ENCODE assay signal across 1 cellular context in genomic region chr7:155810607-155811559, GRCh38.
TF ChIP-seq lines count a peak whose summit lies in the region.

No MANE protein-coding gene starts in this region.

TF ChIP-seq in neural cell, 6 proteins besides CTCF, POLR2A, EP300 and RAD21 (continued from another document):
- TF ChIP-seq, protein P1, sequence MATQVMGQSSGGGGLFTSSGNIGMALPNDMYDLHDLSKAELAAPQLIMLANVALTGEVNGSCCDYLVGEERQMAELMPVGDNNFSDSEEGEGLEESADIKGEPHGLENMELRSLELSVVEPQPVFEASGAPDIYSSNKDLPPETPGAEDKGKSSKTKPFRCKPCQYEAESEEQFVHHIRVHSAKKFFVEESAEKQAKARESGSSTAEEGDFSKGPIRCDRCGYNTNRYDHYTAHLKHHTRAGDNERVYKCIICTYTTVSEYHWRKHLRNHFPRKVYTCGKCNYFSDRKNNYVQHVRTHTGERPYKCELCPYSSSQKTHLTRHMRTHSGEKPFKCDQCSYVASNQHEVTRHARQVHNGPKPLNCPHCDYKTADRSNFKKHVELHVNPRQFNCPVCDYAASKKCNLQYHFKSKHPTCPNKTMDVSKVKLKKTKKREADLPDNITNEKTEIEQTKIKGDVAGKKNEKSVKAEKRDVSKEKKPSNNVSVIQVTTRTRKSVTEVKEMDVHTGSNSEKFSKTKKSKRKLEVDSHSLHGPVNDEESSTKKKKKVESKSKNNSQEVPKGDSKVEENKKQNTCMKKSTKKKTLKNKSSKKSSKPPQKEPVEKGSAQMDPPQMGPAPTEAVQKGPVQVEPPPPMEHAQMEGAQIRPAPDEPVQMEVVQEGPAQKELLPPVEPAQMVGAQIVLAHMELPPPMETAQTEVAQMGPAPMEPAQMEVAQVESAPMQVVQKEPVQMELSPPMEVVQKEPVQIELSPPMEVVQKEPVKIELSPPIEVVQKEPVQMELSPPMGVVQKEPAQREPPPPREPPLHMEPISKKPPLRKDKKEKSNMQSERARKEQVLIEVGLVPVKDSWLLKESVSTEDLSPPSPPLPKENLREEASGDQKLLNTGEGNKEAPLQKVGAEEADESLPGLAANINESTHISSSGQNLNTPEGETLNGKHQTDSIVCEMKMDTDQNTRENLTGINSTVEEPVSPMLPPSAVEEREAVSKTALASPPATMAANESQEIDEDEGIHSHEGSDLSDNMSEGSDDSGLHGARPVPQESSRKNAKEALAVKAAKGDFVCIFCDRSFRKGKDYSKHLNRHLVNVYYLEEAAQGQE (IDR thresholded peaks at IDR 0.05; ENCODE audit: borderline replicate concordance) = no peak
- TF ChIP-seq MXI1 (conservative IDR thresholded peaks at IDR 0.05; ENCODE audit: poor library complexity, severe bottlenecking) = no peak
- no peak for TF ChIP-seq TAF1 (IDR thresholded peaks at IDR 0.05; ENCODE audit: low read depth)
- no peak for TF ChIP-seq POLR2AphosphoS5 (IDR thresholded peaks at IDR 0.05)
